18 cellular contexts compared by ENCODE assay signal in the genomic region with DNA sequence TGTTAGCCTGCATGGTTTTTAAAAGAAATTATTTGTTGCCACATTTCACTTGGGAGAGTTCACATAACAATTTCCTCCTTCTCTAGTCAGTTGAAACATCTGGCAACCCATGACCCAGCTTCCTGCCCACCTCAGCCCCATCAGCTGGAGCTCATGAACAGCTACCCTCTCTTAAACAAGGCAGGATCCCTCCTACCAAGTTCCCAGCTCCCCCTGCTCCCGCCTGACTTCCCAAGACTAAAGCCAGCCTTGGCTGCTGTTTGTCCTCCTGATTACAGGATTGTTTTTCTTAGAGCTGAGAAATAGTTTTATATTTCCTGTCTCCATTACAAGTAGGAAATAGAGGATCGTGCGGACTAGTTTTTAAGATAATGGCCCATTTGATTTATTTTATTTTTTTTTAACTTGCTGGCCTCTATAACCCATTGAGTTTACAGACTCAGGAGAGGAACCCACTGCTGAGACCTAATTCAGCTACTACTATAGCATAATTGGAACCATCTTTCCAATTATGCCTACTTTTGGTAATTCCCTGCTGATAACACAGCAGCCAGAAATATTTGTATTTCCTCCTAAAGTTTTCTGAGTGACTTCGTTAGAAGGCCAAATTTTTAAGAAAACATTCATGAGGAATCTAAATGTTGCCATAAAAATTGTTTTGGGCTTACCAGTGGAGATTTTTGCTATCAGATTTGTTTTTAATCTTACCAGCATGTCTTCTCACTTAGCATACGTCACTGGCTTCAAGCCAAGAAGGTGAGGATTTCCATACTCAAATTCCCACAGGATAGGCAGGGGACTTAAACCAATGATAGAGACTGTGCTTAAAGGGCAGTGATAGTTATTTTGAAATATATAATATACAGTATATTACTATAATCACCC.
DNase-seq lines count a peak whose midpoint lies in the region; ATAC-seq and TF ChIP-seq lines count a peak whose summit lies in the region.
"Had no signal": no experiment of that assay in that cellular context is flagged by ENCODE, and none has a peak within 500 bp of the region (broad histone marks: within the 10 kb centered on the region; RNA-seq: fewer than 3 reads in every experiment).

No MANE protein-coding gene starts in this region.

- 30 to 50% (median 44%) methylated on average over 5 of the region's 5 CpGs for WGBS in heart left ventricle, 4 donors

- H3K9me3 ChIP-seq in T-helper 17 cell (ENCODE audit: control insufficient read depth, low read length, poor library complexity, severe bottlenecking) (no peaks in the 10 kb centered on the region), heart left ventricle (no peaks in the 10 kb centered on the region), skeletal muscle tissue (ENCODE audit: control insufficient read depth in 3 of 3, low read length in 3 of 3) (no peaks in the 10 kb centered on the region), Peyer's patch (no peaks in the 10 kb centered on the region)
- H3K9me3 ChIP-seq: mucosa of descending colon, upper lobe of left lung had no signal

- peaks cover 0 to 5% (median 0%) of the 10 kb centered on the region in 9 donors for H3K36me3 ChIP-seq in heart left ventricle
- no peaks in the 10 kb centered on the region for H3K36me3 ChIP-seq in skeletal muscle tissue (ENCODE audit: control insufficient read depth in 3 of 3, insufficient read depth in 3 of 3, low read length in 3 of 3)
- no peaks in the 10 kb centered on the region for H3K36me3 ChIP-seq in Peyer's patch
- H3K36me3 ChIP-seq: upper lobe of left lung had no signal

- H3K4me1 Mint-ChIP-seq in T-helper 17 cell = no peaks in the 10 kb centered on the region
- H3K4me1 Mint-ChIP-seq: CD4-positive, CD25-positive, alpha-beta regulatory T cell had no signal

- H3K9ac ChIP-seq in skeletal muscle tissue (ENCODE audit: low read depth in 1 of 3, low read length in 3 of 3) = peak overlapping the region in 1 of 3 donors; percentile 65

- DNase-seq in GM04503 (ENCODE audit: low read depth) = peak; percentile 5
- no peak for DNase-seq in T-helper 17 cell
- peak in 3 of 5 donors; percentile 32 to 52 (median 38) for DNase-seq in heart left ventricle
- no peak for DNase-seq in inferior parietal cortex (ENCODE audit: extremely low spot score)
- DNase-seq in SIG-M5 (lab: John Stamatoyannopoulos, UW) = no peak
- DNase-seq in Peyer's patch = no peak
- no peak for DNase-seq in NCI-H1092 treated with DMSO at 0.1 percent for 48 hours (lab: John Stamatoyannopoulos, UW)
- DNase-seq: activated CD4-positive, alpha-beta T cell treated with anti-CD3 and anti-CD28 coated beads for 1 hour; activated T-cell treated with anti-CD3 and anti-CD28 coated beads for 4 hours; CD4-positive, CD25-positive, alpha-beta regulatory T cell; mucosa of descending colon; NCI-H1048; posterior cingulate gyrus; stimulated activated CD8-positive, alpha-beta memory T cell treated with anti-CD3 and anti-CD28 coated beads, Interleukin-4, amount 100 ng/mL, for 48 hours; upper lobe of left lung had no signal

- peak overlapping the region; percentile 7 for H3K4me3 Mint-ChIP-seq in T-helper 17 cell
- H3K4me3 Mint-ChIP-seq: CD4-positive, CD25-positive, alpha-beta regulatory T cell; T-helper 1 cell treated with Interleukin-12 subunit alpha and Interleukin-12 subunit beta and Interleukin-4 antibody, amounts not matched to agents 30 μg/mL and 1 μg/mL, for 36 hours had no signal

- H3K36me3 Mint-ChIP-seq in T-helper 17 cell (ENCODE audit: low read depth) = no peaks in the 10 kb centered on the region
- H3K36me3 Mint-ChIP-seq: CD4-positive, CD25-positive, alpha-beta regulatory T cell had no signal

- intact Hi-C loops in heart left ventricle (cut with DNase I) = loop anchor here in 3 of 10 donors (2.0 to 10.0 kb wide), 3 partner anchors 75 to 133 kb away; no protein-coding TSS in a partner anchor

- H3K27ac ChIP-seq in heart left ventricle (peak overlapping the region in 10 of 12 donors; percentile 14 to 66 (median 38)), skeletal muscle tissue (ENCODE audit: low read depth, low read length) (peak overlapping the region; percentile 19), Peyer's patch (no peak overlapping the region)
- H3K27ac ChIP-seq: foreskin keratinocyte, upper lobe of left lung had no signal

- H3K27me3 ChIP-seq in heart left ventricle = no peaks in the 10 kb centered on the region
- no peaks in the 10 kb centered on the region for H3K27me3 ChIP-seq in skeletal muscle tissue (ENCODE audit: control insufficient read depth in 3 of 3, insufficient read depth in 3 of 3, low read length in 3 of 3)
- H3K27me3 ChIP-seq in Peyer's patch = no peaks in the 10 kb centered on the region
- H3K27me3 ChIP-seq: foreskin keratinocyte, upper lobe of left lung had no signal

- H3K4me3 ChIP-seq in heart left ventricle = no peak overlapping the region
- H3K4me3 ChIP-seq in skeletal muscle tissue (ENCODE audit: low read length in 3 of 3) = no peak overlapping the region
- H3K4me3 ChIP-seq in Peyer's patch = no peak overlapping the region
- H3K4me3 ChIP-seq: mucosa of descending colon, upper lobe of left lung had no signal

- H3K27ac Mint-ChIP-seq in T-helper 17 cell = no peak overlapping the region
- H3K27ac Mint-ChIP-seq: CD4-positive, CD25-positive, alpha-beta regulatory T cell; T-helper 1 cell treated with Interleukin-12 subunit alpha and Interleukin-12 subunit beta and Interleukin-4 antibody, amounts not matched to agents 30 μg/mL and 1 μg/mL, for 36 hours had no signal

- ATAC-seq in T-helper 17 cell (no peak), heart left ventricle (peak in 3 of 4 donors; percentile 64 to 80 (median 69))

- no peak for TF ChIP-seq CTCF in heart left ventricle (IDR thresholded peaks at IDR 0.05)
- no peak for TF ChIP-seq CTCF in Peyer's patch (IDR thresholded peaks at IDR 0.05)

- TF ChIP-seq POLR2A in heart left ventricle (IDR thresholded peaks at IDR 0.05) (no peak), Peyer's patch (IDR thresholded peaks at IDR 0.05) (no peak)

- H3K4me1 ChIP-seq in heart left ventricle = peaks cover 0 to 24% (median 2%) of the 10 kb centered on the region in 12 donors
- H3K4me1 ChIP-seq in skeletal muscle tissue (ENCODE audit: control insufficient read depth in 3 of 3, insufficient read depth in 3 of 3, low read length in 3 of 3) = peaks cover 0 to 5% (median 2%) of the 10 kb centered on the region in 3 donors
- no peaks in the 10 kb centered on the region for H3K4me1 ChIP-seq in Peyer's patch
- H3K4me1 ChIP-seq: foreskin keratinocyte, upper lobe of left lung had no signal

- peaks cover 28% of the 10 kb centered on the region for H3K27me3 Mint-ChIP-seq in T-helper 17 cell
- H3K27me3 Mint-ChIP-seq: CD4-positive, CD25-positive, alpha-beta regulatory T cell had no signal

Comparison
In these comparisons a context has a peak if more than half of its experiments do, and no peak if none do; other contexts are left out.
1. DNase-seq: peak in GM04503 (single experiment) and heart left ventricle (3 of 5); none in T-helper 17 cell (0 of 3), inferior parietal cortex (single experiment), SIG-M5 (single experiment), Peyer's patch (0 of 3) and NCI-H1092 treated with DMSO at 0.1 percent for 48 hours (single experiment).
2. H3K27ac ChIP-seq: peak in heart left ventricle (10 of 12) and skeletal muscle tissue (single experiment); none in Peyer's patch (0 of 4).